ENCODE assay signal across 21 cellular contexts in the genomic region with DNA sequence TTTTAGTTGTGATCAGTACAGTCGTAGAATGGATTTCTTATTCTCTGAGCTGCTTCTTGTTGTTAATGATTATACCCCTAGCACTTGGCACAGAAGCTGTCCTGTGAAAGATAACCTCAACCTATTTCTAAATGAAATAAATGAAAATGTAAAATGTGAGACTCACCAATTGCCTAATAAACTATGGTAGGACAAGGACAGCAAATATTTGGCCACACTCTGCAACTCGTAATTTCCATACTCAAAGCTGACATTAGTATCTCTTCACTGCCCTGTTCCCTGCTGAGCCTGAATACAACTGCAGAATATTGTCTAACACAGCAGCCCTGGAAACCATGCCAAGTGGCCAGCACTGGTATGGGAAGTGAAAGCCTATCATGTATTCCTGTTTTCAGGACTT. TPM values are rescaled to one million over a fixed set of nuclear protein-coding genes. Genes with fewer than 3 reads are reported as not detected.
DNase-seq lines count a peak whose midpoint lies in the region; ATAC-seq and TF ChIP-seq lines count a peak whose summit lies in the region.
"Had no signal": no experiment of that assay in that cellular context is flagged by ENCODE, and none has a peak within 500 bp of the region (broad histone marks: within the 10 kb centered on the region; RNA-seq: fewer than 3 reads in every experiment).

No MANE protein-coding gene starts in this region.

- H3K36me3 ChIP-seq in mammary epithelial cell (ENCODE audit: insufficient read depth, low read length) (no peaks in the 10 kb centered on the region), HAP-1 (replicated peaks) (no peaks in the 10 kb centered on the region)
- H3K36me3 ChIP-seq: brain microvascular endothelial cell, esophagus muscularis mucosa had no signal

- no peak overlapping the region for H3K4me3 ChIP-seq in mammary epithelial cell (replicated peaks in 1 of 3; ENCODE audit: insufficient read depth in 1 of 3, low read depth in 2 of 3, low read length in 3 of 3)
- H3K4me3 ChIP-seq in HAP-1 = no peak overlapping the region
- H3K4me3 ChIP-seq: BLaER1, esophagus muscularis mucosa, GM12878, smooth muscle cell had no signal

- in situ Hi-C loops in T47D (cut with HindIII; ENCODE audit: low pct_unique_long_range_greater_than_20kb, low sequenced_read_pairs) (no loop called here), mammary epithelial cell (cut with MboI; ENCODE audit: low sequenced_read_pairs in 2 of 2) (no loop called here), HAP-1 (cut with MboI; ENCODE audit: low sequenced_read_pairs) (no loop called here)

- peak; percentile 86 for ATAC-seq in left lobe of liver
- no peak for ATAC-seq in foreskin keratinocyte
- no peak for ATAC-seq in GM21423 (IDR thresholded peaks at IDR 0.05; ENCODE audit: unreplicated experiment)
- ATAC-seq: effector memory CD8-positive, alpha-beta T cell; GM12878 had no signal

- no TSS peak for BruUV-seq in mammary epithelial cell (replicated peaks; lab: Mats Ljungman, UMichigan)

- CTCF ChIA-PET in mammary epithelial cell (lab: Charles Lee; ENCODE audit: low non-redundant PET) = no interaction called here

- dilution Hi-C loops in mammary epithelial cell (cut with HindIII; ENCODE audit: low sequenced_read_pairs) = no loop called here

- H3K4me2 ChIP-seq in mammary epithelial cell (ENCODE audit: insufficient read depth, low read depth, low read length) = no peak overlapping the region
- H3K4me2 ChIP-seq: BLaER1, KMS-11, smooth muscle cell had no signal

- 83% methylated on average over 2 of the region's 2 CpGs for WGBS in mammary epithelial cell (ENCODE audit: low coverage, missing lambda C conversion rate)

- H4K20me1 ChIP-seq in mammary epithelial cell (ENCODE audit: insufficient read depth, low read length) = no peaks in the 10 kb centered on the region
- H4K20me1 ChIP-seq: BLaER1 had no signal

- H3K27ac ChIP-seq in mammary epithelial cell (ENCODE audit: insufficient read depth, low read depth, low read length) = no peak overlapping the region
- H3K27ac ChIP-seq in foreskin keratinocyte = no peak overlapping the region
- H3K27ac ChIP-seq: BLaER1, brain microvascular endothelial cell, esophagus muscularis mucosa, KMS-11 had no signal

- no peak overlapping the region for H2AFZ ChIP-seq in mammary epithelial cell (ENCODE audit: low read depth, low read length)

- TF ChIP-seq CTCF in mammary epithelial cell (conservative IDR thresholded peaks at IDR 0.05 in 1 of 2, IDR thresholded peaks at IDR 0.05 in 1 of 2; ENCODE audit: extremely low read depth in 1 of 2, insufficient read depth in 1 of 2, low read depth in 1 of 2, low read length in 2 of 2) (no peak), foreskin keratinocyte (conservative IDR thresholded peaks at IDR 0.05) (no peak)

- H3K9me3 ChIP-seq in mammary epithelial cell (replicated peaks; ENCODE audit: insufficient read depth, low read length) (peaks cover 4% of the 10 kb centered on the region), HAP-1 (peaks cover 2% of the 10 kb centered on the region; the same call in 1 of the 2 replicates)

- peak; percentile 5 to 18 for DNase-seq in T47D (ENCODE audit: low read depth in 1 of 2, low spot score in 1 of 2)
- DNase-seq in mammary epithelial cell = no peak
- DNase-seq in astrocyte of the hippocampus (ENCODE audit: low read depth, low spot score) = peak; percentile 10
- peak; percentile 86 for DNase-seq in left lobe of liver (ENCODE audit: low spot score)
- DNase-seq in foreskin keratinocyte = no peak
- DNase-seq in HAP-1 (ENCODE audit: low spot score in 2 of 2) = no peak
- DNase-seq in NK-92 (lab: John Stamatoyannopoulos, UW; ENCODE audit: unreplicated experiment) = no peak
- DNase-seq: activated CD4-positive, alpha-beta T cell treated with anti-CD3 and anti-CD28 coated beads for 48 hours; activated gamma-delta T cell treated with Interleukin-2 at 50 U/mL for 16 hours; activated T-cell treated with anti-CD3 and anti-CD28 coated beads, Interleukin-2, amount 50 U/mL, for 24 hours; brain microvascular endothelial cell; DND-41; effector memory CD8-positive, alpha-beta T cell; HCEC 1CT; NCI-H187 treated with DMSO at 0.1 percent for 48 hours had no signal

- H3K4me1 ChIP-seq in mammary epithelial cell (ENCODE audit: insufficient read depth, low read length) (no peaks in the 10 kb centered on the region), foreskin keratinocyte (no peaks in the 10 kb centered on the region), HAP-1 (no peaks in the 10 kb centered on the region)
- H3K4me1 ChIP-seq: BLaER1 had no signal

- intact Hi-C loops in mammary epithelial cell (cut with micrococcal nuclease) = no loop called here

- H3K9ac ChIP-seq in mammary epithelial cell (ENCODE audit: insufficient read depth, low read length) = no peak overlapping the region
- H3K9ac ChIP-seq: BLaER1, KMS-11 had no signal

- H3K27me3 ChIP-seq in mammary epithelial cell (ENCODE audit: insufficient read depth, low read length) (no peaks in the 10 kb centered on the region), foreskin keratinocyte (no peaks in the 10 kb centered on the region), HAP-1 (ENCODE audit: low read depth) (no peaks in the 10 kb centered on the region)
- H3K27me3 ChIP-seq: BLaER1, brain microvascular endothelial cell, esophagus muscularis mucosa had no signal

- H3K79me2 ChIP-seq in mammary epithelial cell (ENCODE audit: insufficient read depth, low read length) = no peaks in the 10 kb centered on the region

RNA-seq across cellular contexts. Expression of gene TMEM182, which starts 34.5 kb away (rescaled TPM):
- total RNA-seq in mammary epithelial cell (1 to 10 TPM; 6.5 to 7.4 TPM), left lobe of liver (1.6 TPM), foreskin keratinocyte (2.9 and 3.4 TPM in 2 replicates)
- polyA plus RNA-seq in mammary epithelial cell (3.1 TPM), foreskin keratinocyte (1.4 and 1.7 TPM in 2 replicates)
- polyA minus RNA-seq in mammary epithelial cell = not detected

Comparison
In these comparisons a context has a peak if more than half of its experiments do, and no peak if none do; other contexts are left out.
1. DNase-seq: peak in T47D (2 of 2), astrocyte of the hippocampus (single experiment) and left lobe of liver (single experiment); none in mammary epithelial cell (single experiment), foreskin keratinocyte (0 of 2), HAP-1 (0 of 2) and NK-92 (single experiment).